In genomic region chr2:31271851-31272267, GRCh38 we compare ENCODE assay signal across 22 cellular contexts. TPM values are rescaled to one million over a fixed set of nuclear protein-coding genes. Genes with fewer than 3 reads are reported as not detected.
DNase-seq lines count a peak whose midpoint lies in the region; ATAC-seq and TF ChIP-seq lines count a peak whose summit lies in the region.
"Had no signal": no experiment of that assay in that cellular context is flagged by ENCODE, and none has a peak within 500 bp of the region (broad histone marks: within the 10 kb centered on the region; RNA-seq: fewer than 3 reads in every experiment).

No MANE protein-coding gene starts in this region.

- H3K9me3 Mint-ChIP-seq in GM23338: no peaks in the 10 kb centered on the region
- no peaks in the 10 kb centered on the region for H3K9me3 Mint-ChIP-seq in activated CD8-positive, alpha-beta memory T cell treated with anti-CD3 and anti-CD28 coated beads, Interleukin-2, amount 10 ng/mL, durations not matched to agents 7 days and 5 days (ENCODE audit: low read depth)
- no peaks in the 10 kb centered on the region for H3K9me3 Mint-ChIP-seq in T-helper 2 cell treated with Interferon-gamma antibody and Interleukin-4, amounts not matched to agents 5 μg/mL and 100 μg/mL, for 36 hours
- H3K9me3 Mint-ChIP-seq: effector memory CD8-positive, alpha-beta T cell had no signal

- H4K20me1 ChIP-seq in GM23338 (replicated peaks; ENCODE audit: insufficient read depth): no peaks in the 10 kb centered on the region
- no peaks in the 10 kb centered on the region for H4K20me1 ChIP-seq in SK-N-SH (ENCODE audit: insufficient read depth)
- H4K20me1 ChIP-seq: BLaER1 treated with 17β-estradiol and CSF1 and Interleukin-3, amounts not matched to agents 10 nM and 100 nM had no signal

- H3K9me2 ChIP-seq in GM23338 (ENCODE audit: insufficient read depth): no peaks in the 10 kb centered on the region
- H3K9me2 ChIP-seq in SK-N-SH: no peaks in the 10 kb centered on the region

- H3K36me3 ChIP-seq in GM23338 (ENCODE audit: insufficient read depth) (no peaks in the 10 kb centered on the region), SK-N-SH (replicated peaks in 1 of 2; ENCODE audit: control insufficient read depth in 1 of 2, insufficient read depth in 2 of 2, low read length in 1 of 2) (peaks cover 0 to 9% of the 10 kb centered on the region in 2 experiments)
- H3K36me3 ChIP-seq: pancreas had no signal

- POLR2A ChIA-PET in SK-N-SH (lab: Yijun Ruan, JAX): no interaction called here

- peaks cover 43% of the 10 kb centered on the region for H3K4me1 Mint-ChIP-seq in GM23338
- no peaks in the 10 kb centered on the region for H3K4me1 Mint-ChIP-seq in activated CD8-positive, alpha-beta memory T cell treated with anti-CD3 and anti-CD28 coated beads, Interleukin-2, amount 10 ng/mL, durations not matched to agents 7 days and 5 days
- H3K4me1 Mint-ChIP-seq in T-helper 2 cell treated with Interferon-gamma antibody and Interleukin-4, amounts not matched to agents 5 μg/mL and 100 μg/mL, for 36 hours (ENCODE audit: low read depth): no peaks in the 10 kb centered on the region

- no peaks in the 10 kb centered on the region for H3F3A ChIP-seq in GM23338 (replicated peaks; ENCODE audit: low read depth)
- H3F3A ChIP-seq in SK-N-SH (replicated peaks; ENCODE audit: insufficient read depth): peaks cover 6% of the 10 kb centered on the region

- H3K9me3 ChIP-seq in SK-N-SH: no peaks in the 10 kb centered on the region
- H3K9me3 ChIP-seq: BLaER1 treated with 17β-estradiol and CSF1 and Interleukin-3, amounts not matched to agents 10 nM and 100 nM; pancreas; testis had no signal

- H3K4me2 ChIP-seq in GM23338 (no peak overlapping the region), SK-N-SH (no peak overlapping the region)

- H3K27ac Mint-ChIP-seq in GM23338: peak overlapping the region; percentile 64; the same call in 1 of the 2 replicates
- H3K27ac Mint-ChIP-seq in activated CD8-positive, alpha-beta memory T cell treated with anti-CD3 and anti-CD28 coated beads, Interleukin-2, amount 10 ng/mL, durations not matched to agents 7 days and 5 days: no peak overlapping the region
- H3K27ac Mint-ChIP-seq in T-helper 2 cell treated with Interferon-gamma antibody and Interleukin-4, amounts not matched to agents 5 μg/mL and 100 μg/mL, for 36 hours: no peak overlapping the region
- H3K27ac Mint-ChIP-seq: effector memory CD8-positive, alpha-beta T cell had no signal

- H3K27me3 Mint-ChIP-seq in GM23338 (ENCODE audit: insufficient read depth, low read depth, poor library complexity): peaks cover 6% of the 10 kb centered on the region
- no peaks in the 10 kb centered on the region for H3K27me3 Mint-ChIP-seq in activated CD8-positive, alpha-beta memory T cell treated with anti-CD3 and anti-CD28 coated beads, Interleukin-2, amount 10 ng/mL, durations not matched to agents 7 days and 5 days
- peaks cover 11% of the 10 kb centered on the region for H3K27me3 Mint-ChIP-seq in T-helper 2 cell treated with Interferon-gamma antibody and Interleukin-4, amounts not matched to agents 5 μg/mL and 100 μg/mL, for 36 hours (ENCODE audit: low read depth)

- H3K4me1 ChIP-seq in GM23338 (ENCODE audit: insufficient read depth): peaks cover 24% of the 10 kb centered on the region
- H3K4me1 ChIP-seq in SK-N-SH (ENCODE audit: control insufficient read depth in 1 of 2, insufficient read depth in 2 of 2, low read depth in 1 of 2, low read length in 1 of 2): peaks cover 8 to 18% of the 10 kb centered on the region in 2 experiments; a peak in 2 of 4 replicates
- H3K4me1 ChIP-seq: pancreas, testis had no signal

- 71% methylated on average over 4 of the region's 4 CpGs for WGBS in SK-N-SH (ENCODE audit: low lambda C conversion rate)

- TF ChIP-seq CTCF in GM23338 (conservative IDR thresholded peaks at IDR 0.05; ENCODE audit: low read depth in 2 of 2) (no peak), SK-N-SH (IDR thresholded peaks at IDR 0.05) (no peak), fibroblast of mammary gland (conservative IDR thresholded peaks at IDR 0.05; ENCODE audit: control insufficient read depth, insufficient read depth, low read depth, low read length) (no peak)

- H2AFZ ChIP-seq in GM23338 (no peak overlapping the region), SK-N-SH (ENCODE audit: low read depth) (no peak overlapping the region)

- H3K79me2 ChIP-seq in GM23338 (replicated peaks; ENCODE audit: insufficient read depth): no peaks in the 10 kb centered on the region
- no peaks in the 10 kb centered on the region for H3K79me2 ChIP-seq in SK-N-SH (ENCODE audit: insufficient read depth)

- H3K9ac ChIP-seq in SK-N-SH: no peak overlapping the region
- H3K9ac ChIP-seq: BLaER1 treated with 17β-estradiol and CSF1 and Interleukin-3, amounts not matched to agents 10 nM and 100 nM had no signal

- CTCF ChIA-PET in SK-N-SH (lab: Yijun Ruan, JAX): interaction anchor here (0.7 kb wide), 1 partner anchor 13 kb away, joined by 3 read pairs; no protein-coding TSS in a partner anchor
- CTCF ChIA-PET in activated CD8-positive, alpha-beta memory T cell treated with anti-CD3 and anti-CD28 coated beads, Interleukin-2, amount 10 ng/mL, durations not matched to agents 7 days and 5 days (lab: Charles Lee): interaction anchor here (0.7 kb wide), 1 partner anchor 56 kb away, joined by 4 read pairs; no protein-coding TSS in a partner anchor

- TF ChIP-seq EP300 in SK-N-SH (IDR thresholded peaks at IDR 0.05; ENCODE audit: borderline replicate concordance in 1 of 2, low read depth in 1 of 2, low read length in 1 of 2): no peak

- H3K27me3 ChIP-seq in GM23338 (ENCODE audit: insufficient read depth): no peaks in the 10 kb centered on the region
- no peaks in the 10 kb centered on the region for H3K27me3 ChIP-seq in SK-N-SH (ENCODE audit: insufficient read depth)
- H3K27me3 ChIP-seq: BLaER1 treated with 17β-estradiol and CSF1 and Interleukin-3, amounts not matched to agents 10 nM and 100 nM; pancreas; testis had no signal

- no peak overlapping the region for H3K27ac ChIP-seq in GM23338 (ENCODE audit: low read depth)
- H3K27ac ChIP-seq in SK-N-SH (ENCODE audit: low read depth in 2 of 2, low read length in 1 of 2): no peak overlapping the region
- H3K27ac ChIP-seq: BLaER1 treated with 17β-estradiol and CSF1 and Interleukin-3, amounts not matched to agents 10 nM and 100 nM; pancreas; testis had no signal

- peaks cover 8% of the 10 kb centered on the region for H3K36me3 Mint-ChIP-seq in GM23338 (ENCODE audit: low read depth)
- no peaks in the 10 kb centered on the region for H3K36me3 Mint-ChIP-seq in activated CD8-positive, alpha-beta memory T cell treated with anti-CD3 and anti-CD28 coated beads, Interleukin-2, amount 10 ng/mL, durations not matched to agents 7 days and 5 days
- H3K36me3 Mint-ChIP-seq in T-helper 2 cell treated with Interferon-gamma antibody and Interleukin-4, amounts not matched to agents 5 μg/mL and 100 μg/mL, for 36 hours (ENCODE audit: low read depth): no peaks in the 10 kb centered on the region

- H3K4me3 Mint-ChIP-seq in GM23338: no peak overlapping the region
- no peak overlapping the region for H3K4me3 Mint-ChIP-seq in activated CD8-positive, alpha-beta memory T cell treated with anti-CD3 and anti-CD28 coated beads, Interleukin-2, amount 10 ng/mL, durations not matched to agents 7 days and 5 days
- no peak overlapping the region for H3K4me3 Mint-ChIP-seq in T-helper 2 cell treated with Interferon-gamma antibody and Interleukin-4, amounts not matched to agents 5 μg/mL and 100 μg/mL, for 36 hours
- H3K4me3 Mint-ChIP-seq: effector memory CD8-positive, alpha-beta T cell had no signal

- peak; percentile 69 for ATAC-seq in GM23338
- no peak for ATAC-seq in activated CD8-positive, alpha-beta memory T cell treated with anti-CD3 and anti-CD28 coated beads, Interleukin-2, amount 10 ng/mL, durations not matched to agents 7 days and 5 days
- ATAC-seq: effector memory CD8-positive, alpha-beta T cell; pancreas had no signal

- no peak overlapping the region for H3K4me3 ChIP-seq in GM23338
- H3K4me3 ChIP-seq in SK-N-SH (ENCODE audit: low read depth in 2 of 2, low read length in 1 of 2): no peak overlapping the region
- no peak overlapping the region for H3K4me3 ChIP-seq in fibroblast of mammary gland (ENCODE audit: control insufficient read depth, low read depth, low read length)
- H3K4me3 ChIP-seq: BLaER1 treated with 17β-estradiol and CSF1 and Interleukin-3, amounts not matched to agents 10 nM and 100 nM; pancreas; testis had no signal

- DNase-seq in GM23338 (ENCODE audit: low spot score) (peak; percentile 56), SK-N-SH (no peak), fibroblast of mammary gland (ENCODE audit: low read depth) (peak; percentile 47), NCI-H2171 (lab: John Stamatoyannopoulos, UW) (no peak)
- no peak for DNase-seq in activated CD8-positive, alpha-beta memory T cell treated with anti-CD3 and anti-CD28 coated beads, Interleukin-2, amount 10 ng/mL, durations not matched to agents 7 days and 5 days
- no peak for DNase-seq in T-helper 2 cell treated with Interferon-gamma antibody and Interleukin-4, amounts not matched to agents 5 μg/mL and 100 μg/mL, for 36 hours (ENCODE audit: low spot score)
- DNase-seq in stimulated activated CD4-positive, alpha-beta T cell treated with anti-CD3 and anti-CD28 coated beads, Interleukin-2, amount 100 ng/mL, for 48 hours: no peak
- DNase-seq: activated CD4-positive, alpha-beta T cell treated with anti-CD3 and anti-CD28 coated beads for 1 hour; amniotic stem cell; DMS153; effector memory CD8-positive, alpha-beta T cell; NCI-H1694 treated with DMSO at 0.1 percent for 48 hours; NCI-H446; pancreas; Right ventricle myocardium superior; stimulated activated CD4-positive, alpha-beta T cell treated with anti-CD3 and anti-CD28 coated beads, Interleukin-4, amount 100 ng/mL, for 4 hours; stimulated activated CD8-positive, alpha-beta memory T cell treated with anti-CD3 and anti-CD28 coated beads, Interleukin-4, amount 100 ng/mL, for 48 hours; T-helper 9 cell; testis had no signal

- no peak for TF ChIP-seq RAD21 in SK-N-SH (IDR thresholded peaks at IDR 0.05; ENCODE audit: low read length)

TF ChIP-seq in SK-N-SH, 30 proteins besides CTCF, POLR2A, EP300 and RAD21 (continues in another document):
- no peak for TF ChIP-seq ELF1 (IDR thresholded peaks at IDR 0.05)

RNA-seq across cellular contexts. Expression of gene EHD3, which starts 37.9 kb away (rescaled TPM):
- total RNA-seq in GM23338 (2014; rRNA removed; shearing (Covaris generic)): 11.9 and 12.6 TPM in 2 replicates
- polyA plus RNA-seq in GM23338 (2016; fragmentation: Nextera tagmentation; extraction: Ambion mirVana) (2.8 and 3.3 TPM in 2 replicates), SK-N-SH (2012; rRNA removed) (45.3 and 45.4 TPM in 2 replicates)
- 23.3 and 36.2 TPM in 2 replicates for polyA plus RNA-seq in SK-N-SH (2012; cell fraction: cytosol; rRNA removed)
- polyA plus RNA-seq in SK-N-SH (2012; cell fraction: nucleus; rRNA removed): 23.2 and 27.0 TPM in 2 replicates
- total RNA-seq in activated CD8-positive, alpha-beta memory T cell treated with anti-CD3 and anti-CD28 coated beads, Interleukin-2, amount 10 ng/mL, durations not matched to agents 7 days and 5 days: 1 to 10 TPM in 1 of 2 experiments, under 1 TPM in 1; 0.41 to 1.1 TPM

RNA-seq across cellular contexts. Expression of gene CAPN14, which starts 54.5 kb away (rescaled TPM):
- 0.54 TPM in 1 of 2 replicates, not detected in the other for total RNA-seq in GM23338 (2014; rRNA removed; shearing (Covaris generic))
- polyA plus RNA-seq in GM23338 (2016; fragmentation: Nextera tagmentation; extraction: Ambion mirVana) (0.15 TPM in 1 of 2 replicates, not detected in the other), SK-N-SH (2012; rRNA removed) (0.08 and 0.11 TPM in 2 replicates)
- 0.08 and 0.12 TPM in 2 replicates for polyA plus RNA-seq in SK-N-SH (2012; cell fraction: cytosol; rRNA removed)
- polyA plus RNA-seq in SK-N-SH (2012; cell fraction: nucleus; rRNA removed): 0.20 and 0.25 TPM in 2 replicates
- under 1 TPM; 0.26 to 0.33 TPM for total RNA-seq in activated CD8-positive, alpha-beta memory T cell treated with anti-CD3 and anti-CD28 coated beads, Interleukin-2, amount 10 ng/mL, durations not matched to agents 7 days and 5 days
- total RNA-seq: myocyte had no signal
- polyA plus RNA-seq: liver had no signal

Comparison
In these comparisons a context has a peak if more than half of its experiments do, and no peak if none do; other contexts are left out.
1. DNase-seq: peak in GM23338 (single experiment) and fibroblast of mammary gland (single experiment); none in SK-N-SH (single experiment), activated CD8-positive, alpha-beta memory T cell treated with anti-CD3 and anti-CD28 coated beads, Interleukin-2, amount 10 ng/mL, durations not matched to agents 7 days and 5 days (single experiment), T-helper 2 cell treated with Interferon-gamma antibody and Interleukin-4, amounts not matched to agents 5 μg/mL and 100 μg/mL, for 36 hours (single experiment), stimulated activated CD4-positive, alpha-beta T cell treated with anti-CD3 and anti-CD28 coated beads, Interleukin-2, amount 100 ng/mL, for 48 hours (0 of 2) and NCI-H2171 (single experiment).